In the genomic region with DNA sequence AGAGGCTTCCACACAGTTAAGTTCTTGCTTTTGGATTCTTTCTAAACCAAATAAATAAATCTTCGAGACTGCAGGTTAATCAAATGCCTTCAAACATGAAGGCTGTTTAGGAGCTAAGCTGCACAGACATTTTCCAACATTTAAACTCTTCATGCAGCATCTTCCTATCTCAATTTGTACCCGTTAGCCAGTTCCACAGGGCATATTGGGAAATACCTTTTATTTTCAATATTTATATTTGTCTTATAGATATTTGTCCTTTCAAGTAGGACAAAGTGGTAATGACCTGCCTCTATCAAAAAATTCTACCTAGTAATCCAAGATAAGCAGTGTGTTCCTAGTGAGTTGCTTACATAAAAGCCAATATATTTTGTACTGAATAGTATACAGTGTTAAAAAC, we compare ENCODE assay signal across 8 cellular contexts.
"Had no signal": no experiment of that assay in that cellular context is flagged by ENCODE, and none has a peak within 500 bp of the region (broad histone marks: within the 10 kb centered on the region; RNA-seq: fewer than 3 reads in every experiment).

No MANE protein-coding gene starts in this region.

- H3K4me3 ChIP-seq: GM12878 had no signal

- ATAC-seq: GM12878 had no signal

- DNase-seq: GDM1, GF-D8 had no signal

- FAIRE-seq: G401.6, GM12878, GM12891, GM12892, GM18507, GM19239 had no signal
